Comparison of ENCODE assay signal across 10 cellular contexts in the genomic region with DNA sequence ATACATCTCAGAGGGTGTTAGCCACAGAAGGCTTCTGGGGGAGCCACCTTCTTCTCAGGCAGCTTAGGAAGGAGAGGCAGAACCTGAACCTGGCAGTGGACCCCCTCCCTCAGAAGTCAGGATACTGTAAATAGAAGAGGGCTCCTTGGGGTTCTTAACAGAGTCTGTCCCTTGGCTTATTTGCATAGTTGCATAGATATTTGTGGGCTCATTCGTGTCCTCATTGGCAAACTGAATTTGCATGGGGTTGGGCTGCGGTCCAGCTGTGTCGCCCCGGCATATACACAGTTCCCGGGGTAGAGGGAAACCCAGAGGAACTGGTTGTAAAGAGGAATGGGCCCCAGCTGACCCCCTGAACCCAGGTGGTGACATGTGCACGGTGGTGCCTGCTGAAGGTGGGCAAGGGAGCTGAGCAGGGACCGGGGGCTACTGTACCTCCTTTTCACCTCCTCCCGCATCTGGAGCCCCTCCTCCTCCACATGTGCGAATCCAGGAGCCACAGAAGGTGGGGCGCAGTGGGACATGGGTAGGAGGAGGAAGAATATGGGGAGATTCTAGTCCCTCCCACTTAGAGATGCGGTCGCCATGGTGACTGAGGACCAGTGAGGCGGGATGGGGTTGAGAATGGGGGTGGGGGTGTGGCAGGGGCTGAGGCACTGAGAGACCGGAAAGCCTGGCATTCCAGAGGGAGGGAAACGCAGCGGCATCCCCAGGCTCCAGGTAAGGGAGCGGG. TPM values are rescaled to one million over a fixed set of nuclear protein-coding genes. Genes with fewer than 3 reads are reported as not detected.
DNase-seq lines count a peak whose midpoint lies in the region; ATAC-seq and TF ChIP-seq lines count a peak whose summit lies in the region.
"Had no signal": no experiment of that assay in that cellular context is flagged by ENCODE, and none has a peak within 500 bp of the region (broad histone marks: within the 10 kb centered on the region; RNA-seq: fewer than 3 reads in every experiment).

No MANE protein-coding gene starts in this region.

- no peaks in the 10 kb centered on the region for H3K9me3 ChIP-seq in iPS-20b (ENCODE audit: insufficient read depth, low read depth, low read length)
- H3K9me3 ChIP-seq in PC-3 (ENCODE audit: low read length), result no peaks in the 10 kb centered on the region

- peak overlapping the region; percentile 49; the same call in 1 of the 2 replicates for H3K9ac ChIP-seq in iPS-20b (ENCODE audit: low read depth, low read length)
- H3K9ac ChIP-seq in PC-3 (ENCODE audit: low read length), result no peak overlapping the region

- no peak for TF ChIP-seq CTCF in PC-3 (conservative IDR thresholded peaks at IDR 0.05; ENCODE audit: low read depth, low read length)

- CTCF ChIA-PET in PC-3 (lab: Charles Lee), result interaction anchor here (0.7 kb wide), 1 partner anchor 172 kb away, joined by 3 read pairs; no protein-coding TSS in a partner anchor

- DNase-seq in stimulated activated CD4-positive, alpha-beta T cell treated with anti-CD3 and anti-CD28 coated beads, Interleukin-4, amount 100 ng/mL, for 4 hours, result no peak
- DNase-seq in NCI-H524 (lab: John Stamatoyannopoulos, UW) (no peak), HT-29 (ENCODE audit: low spot score) (no peak), PC-3 (no peak)
- DNase-seq: foreskin melanocyte had no signal

- H3K27ac ChIP-seq in iPS-20b (ENCODE audit: low read length) (peak overlapping the region; percentile 10), PC-3 (ENCODE audit: low read length) (no peak overlapping the region)

- no peaks in the 10 kb centered on the region for H3K9me2 ChIP-seq in PC-3 (replicated peaks; ENCODE audit: low read length)

- H3K79me2 ChIP-seq in PC-3 (ENCODE audit: low read length), result no peaks in the 10 kb centered on the region

- BruUV-seq in PC-3 (replicated peaks; lab: Mats Ljungman, UMichigan), result no TSS peak

- POLR2A ChIA-PET in PC-3 (lab: Charles Lee; ENCODE audit: unreplicated experiment), result no interaction called here

- no peaks in the 10 kb centered on the region for H4K20me1 ChIP-seq in PC-3 (ENCODE audit: low read length)

- peak overlapping the region; percentile 58; the same call in 1 of the 2 replicates for H3K4me3 ChIP-seq in iPS-20b (ENCODE audit: low read length)
- no peak overlapping the region for H3K4me3 ChIP-seq in PC-3 (ENCODE audit: low read length)
- H3K4me3 ChIP-seq: skin epidermis had no signal

- ATAC-seq in GM18502 (IDR thresholded peaks at IDR 0.05; ENCODE audit: poor library complexity, unreplicated experiment), result peak; percentile 45
- ATAC-seq in GM21423 (IDR thresholded peaks at IDR 0.05; ENCODE audit: unreplicated experiment), result peak; percentile 36
- ATAC-seq in HG03520 (IDR thresholded peaks at IDR 0.05; ENCODE audit: unreplicated experiment), result peak; percentile 45
- no peak for ATAC-seq in PC-3

- no peak overlapping the region for H2AFZ ChIP-seq in PC-3 (ENCODE audit: low read length)

- H3K4me1 ChIP-seq in iPS-20b (ENCODE audit: insufficient read depth, low read length) (peaks cover 42% of the 10 kb centered on the region), PC-3 (ENCODE audit: insufficient read depth, low read length) (peaks cover 31% of the 10 kb centered on the region)

- H3K36me3 ChIP-seq in iPS-20b (ENCODE audit: insufficient read depth, low read depth, low read length) (no peaks in the 10 kb centered on the region), PC-3 (ENCODE audit: low read depth, low read length) (no peaks in the 10 kb centered on the region)

- intact Hi-C loops in PC-3 (cut with micrococcal nuclease), result loop anchor here (10.0 kb wide), 1 partner anchor 165 kb away; no protein-coding TSS in a partner anchor

- H3K4me2 ChIP-seq in PC-3 (ENCODE audit: low read length), result no peak overlapping the region

- no peaks in the 10 kb centered on the region for H3F3A ChIP-seq in PC-3 (ENCODE audit: low read length, unreplicated experiment)

- H3K27me3 ChIP-seq in iPS-20b (ENCODE audit: insufficient read depth, low read length) (no peaks in the 10 kb centered on the region), PC-3 (ENCODE audit: low read length) (no peaks in the 10 kb centered on the region)

RNA-seq across cellular contexts. Expression of a gene that starts 3.8 kb away (rescaled TPM):
- 5.1 and 11.6 TPM in 2 replicates for total RNA-seq in HT-29 (2014; rRNA removed; shearing (Covaris generic))
- 5.8 and 13.1 TPM in 2 replicates for total RNA-seq in PC-3 (2014; rRNA removed)

RNA-seq across cellular contexts. Expression of a gene that starts 35.0 kb away (rescaled TPM):
- 1,664 and 1,875 TPM in 2 replicates for total RNA-seq in HT-29 (2014; rRNA removed; shearing (Covaris generic))
- 864 and 1,095 TPM in 2 replicates for total RNA-seq in PC-3 (2014; rRNA removed)

RNA-seq across cellular contexts. Expression of a gene that starts 44.4 kb away (rescaled TPM):
- 15.3 and 21.6 TPM in 2 replicates for total RNA-seq in HT-29 (2014; rRNA removed; shearing (Covaris generic))
- 28.1 and 33.1 TPM in 2 replicates for total RNA-seq in PC-3 (2014; rRNA removed)
